In the genomic region with DNA sequence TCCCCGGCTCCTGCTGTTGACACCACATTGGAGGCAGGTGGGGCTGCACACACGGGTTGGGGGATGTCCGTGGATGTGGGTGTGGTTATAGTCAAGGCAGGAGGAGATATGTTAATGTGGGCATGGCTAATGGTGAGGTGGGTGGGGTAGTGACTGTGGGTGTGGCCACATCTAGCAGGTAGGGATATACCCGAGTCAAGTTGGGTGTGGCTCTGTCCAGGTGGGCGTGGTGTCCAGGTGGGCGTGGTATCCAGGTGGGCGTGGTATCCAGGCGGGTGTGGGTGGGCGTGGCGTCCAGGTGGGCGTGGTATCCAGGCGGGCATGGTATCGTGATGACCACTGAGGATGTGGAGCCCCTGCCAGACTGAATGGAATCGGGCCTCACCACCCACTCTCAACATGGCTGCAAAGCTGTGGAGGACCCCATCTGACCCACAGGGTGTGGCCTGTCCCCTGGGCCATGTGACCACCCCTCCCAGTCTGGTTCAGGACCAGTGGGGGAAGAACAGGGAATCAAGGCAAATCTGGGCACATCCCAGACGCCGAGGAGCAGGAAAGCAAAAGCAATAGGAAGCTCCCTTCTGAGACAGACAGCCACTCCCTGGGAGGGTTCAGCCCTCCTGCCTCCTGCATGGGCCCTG, we compare ENCODE assay signal across 17 cellular contexts. TPM values are rescaled to one million over a fixed set of nuclear protein-coding genes. Genes with fewer than 3 reads are reported as not detected.
DNase-seq lines count a peak whose midpoint lies in the region; ATAC-seq and TF ChIP-seq lines count a peak whose summit lies in the region.
"Had no signal": no experiment of that assay in that cellular context is flagged by ENCODE, and none has a peak within 500 bp of the region (broad histone marks: within the 10 kb centered on the region; RNA-seq: fewer than 3 reads in every experiment).

No MANE protein-coding gene starts in this region.

- H3K36me3 ChIP-seq in SK-N-SH (replicated peaks in 1 of 2; ENCODE audit: control insufficient read depth in 1 of 2, insufficient read depth in 2 of 2, low read length in 1 of 2): peaks cover 0 to 8% of the 10 kb centered on the region in 2 experiments

- no peak overlapping the region for H3K9ac ChIP-seq in SK-N-SH

- no peak for TF ChIP-seq EP300 in SK-N-SH (IDR thresholded peaks at IDR 0.05; ENCODE audit: borderline replicate concordance in 1 of 2, low read depth in 1 of 2, low read length in 1 of 2)

- H3K4me3 ChIP-seq in epithelial cell of esophagus (ENCODE audit: low read length): no peak overlapping the region
- no peak overlapping the region for H3K4me3 ChIP-seq in SK-N-SH (ENCODE audit: low read depth in 2 of 2, low read length in 1 of 2)
- H3K4me3 ChIP-seq: heart left ventricle, prostate gland, tibial nerve had no signal

- DNase-seq in A172 (ENCODE audit: low spot score): peak; percentile 4
- DNase-seq in ELF-1 (ENCODE audit: low read depth, low spot score): peak; percentile 56
- peak; percentile 21 for DNase-seq in NCI-H526 treated with DMSO at 0.1 percent for 48 hours (lab: John Stamatoyannopoulos, UW)
- DNase-seq in epithelial cell of esophagus (ENCODE audit: low read depth): peak; percentile 18
- no peak for DNase-seq in omental fat pad (ENCODE audit: low spot score)
- DNase-seq in SK-N-SH: no peak
- DNase-seq in cerebellar cortex (ENCODE audit: low spot score): no peak
- DNase-seq: activated B cell treated with CpG ODN at 0.5 μM for 24 hours, EL, heart left ventricle, KG1, kidney glomerular epithelial cell, NCI-H1930 had no signal

- 91% methylated on average over 3 of the region's 16 CpGs for WGBS in SK-N-SH (ENCODE audit: low lambda C conversion rate)

- H3K27me3 ChIP-seq in SK-N-SH (ENCODE audit: insufficient read depth): no peaks in the 10 kb centered on the region
- H3K27me3 ChIP-seq: heart left ventricle, tibial nerve had no signal

- TF ChIP-seq CTCF in epithelial cell of esophagus (IDR thresholded peaks at IDR 0.05; ENCODE audit: insufficient read depth, low read depth, low read length, missing control alignments): no peak
- TF ChIP-seq CTCF in omental fat pad (IDR thresholded peaks at IDR 0.05): no peak
- TF ChIP-seq CTCF in SK-N-SH (IDR thresholded peaks at IDR 0.05): no peak

- TF ChIP-seq RAD21 in SK-N-SH (IDR thresholded peaks at IDR 0.05; ENCODE audit: low read length): no peak

- no peaks in the 10 kb centered on the region for H3K79me2 ChIP-seq in SK-N-SH (ENCODE audit: insufficient read depth)

- H2AFZ ChIP-seq in SK-N-SH (ENCODE audit: low read depth): no peak overlapping the region

- POLR2A ChIA-PET in SK-N-SH (lab: Yijun Ruan, JAX): no interaction called here

- no peaks in the 10 kb centered on the region for H3K9me3 ChIP-seq in SK-N-SH
- H3K9me3 ChIP-seq: heart left ventricle, prostate gland, tibial nerve had no signal

- H3K4me1 ChIP-seq in SK-N-SH (ENCODE audit: control insufficient read depth in 1 of 2, insufficient read depth in 2 of 2, low read depth in 1 of 2, low read length in 1 of 2): no peaks in the 10 kb centered on the region
- H3K4me1 ChIP-seq: heart left ventricle, prostate gland, tibial nerve had no signal

- ATAC-seq in HG02571 (IDR thresholded peaks at IDR 0.05; ENCODE audit: unreplicated experiment) (no peak), omental fat pad (ENCODE audit: low FRiP score) (no peak)
- ATAC-seq: heart left ventricle had no signal

- CTCF ChIA-PET in SK-N-SH (lab: Yijun Ruan, JAX): no interaction called here

- no peak overlapping the region for H3K4me2 ChIP-seq in SK-N-SH

- H3K9me2 ChIP-seq in SK-N-SH: no peaks in the 10 kb centered on the region

- no peaks in the 10 kb centered on the region for H4K20me1 ChIP-seq in SK-N-SH (ENCODE audit: insufficient read depth)

- H3F3A ChIP-seq in SK-N-SH (replicated peaks; ENCODE audit: insufficient read depth): no peaks in the 10 kb centered on the region

- H3K27ac ChIP-seq in SK-N-SH (ENCODE audit: low read depth in 2 of 2, low read length in 1 of 2): no peak overlapping the region
- H3K27ac ChIP-seq: epithelial cell of prostate, heart left ventricle, prostate gland, tibial nerve had no signal

TF ChIP-seq in SK-N-SH, 30 proteins besides CTCF, POLR2A, EP300 and RAD21:
- TF ChIP-seq, protein P1, sequence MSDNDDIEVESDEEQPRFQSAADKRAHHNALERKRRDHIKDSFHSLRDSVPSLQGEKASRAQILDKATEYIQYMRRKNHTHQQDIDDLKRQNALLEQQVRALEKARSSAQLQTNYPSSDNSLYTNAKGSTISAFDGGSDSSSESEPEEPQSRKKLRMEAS (IDR thresholded peaks at IDR 0.05; ENCODE audit: low read depth): no peak
- TF ChIP-seq JUND (IDR thresholded peaks at IDR 0.05) (no peak), TAF1 (IDR thresholded peaks at IDR 0.05; ENCODE audit: borderline replicate concordance, low read depth, low read length) (no peak), YY1 (IDR thresholded peaks at IDR 0.05; ENCODE audit: low read depth) (no peak), GABPA (IDR thresholded peaks at IDR 0.05; ENCODE audit: low read depth) (no peak), SMC3 (IDR thresholded peaks at IDR 0.05; ENCODE audit: low read depth, low read length) (no peak), RFX5 (IDR thresholded peaks at IDR 0.05; ENCODE audit: low read length) (no peak), NRF1 (IDR thresholded peaks at IDR 0.05; ENCODE audit: low read depth, low read length) (no peak)
- TF ChIP-seq, protein P2, sequence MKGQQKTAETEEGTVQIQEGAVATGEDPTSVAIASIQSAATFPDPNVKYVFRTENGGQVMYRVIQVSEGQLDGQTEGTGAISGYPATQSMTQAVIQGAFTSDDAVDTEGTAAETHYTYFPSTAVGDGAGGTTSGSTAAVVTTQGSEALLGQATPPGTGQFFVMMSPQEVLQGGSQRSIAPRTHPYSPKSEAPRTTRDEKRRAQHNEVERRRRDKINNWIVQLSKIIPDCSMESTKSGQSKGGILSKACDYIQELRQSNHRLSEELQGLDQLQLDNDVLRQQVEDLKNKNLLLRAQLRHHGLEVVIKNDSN (IDR thresholded peaks at IDR 0.05; ENCODE audit: borderline replicate concordance, low read depth): no peak
- TF ChIP-seq, protein P3, sequence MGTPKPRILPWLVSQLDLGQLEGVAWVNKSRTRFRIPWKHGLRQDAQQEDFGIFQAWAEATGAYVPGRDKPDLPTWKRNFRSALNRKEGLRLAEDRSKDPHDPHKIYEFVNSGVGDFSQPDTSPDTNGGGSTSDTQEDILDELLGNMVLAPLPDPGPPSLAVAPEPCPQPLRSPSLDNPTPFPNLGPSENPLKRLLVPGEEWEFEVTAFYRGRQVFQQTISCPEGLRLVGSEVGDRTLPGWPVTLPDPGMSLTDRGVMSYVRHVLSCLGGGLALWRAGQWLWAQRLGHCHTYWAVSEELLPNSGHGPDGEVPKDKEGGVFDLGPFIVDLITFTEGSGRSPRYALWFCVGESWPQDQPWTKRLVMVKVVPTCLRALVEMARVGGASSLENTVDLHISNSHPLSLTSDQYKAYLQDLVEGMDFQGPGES (IDR thresholded peaks at IDR 0.05; ENCODE audit: low read depth, low read length): no peak

RNA-seq across cellular contexts. Expression of a gene that starts 21.0 kb away (rescaled TPM):
- 11.0 and 12.1 TPM in 2 replicates for total RNA-seq in A172 (2014; rRNA removed; shearing (Covaris generic))
- total RNA-seq in omental fat pad: 10 to 100 TPM; 21.2 to 33.3 (median 27.2) TPM
- 18.5 and 24.9 TPM in 2 replicates for polyA plus RNA-seq in SK-N-SH (2012; rRNA removed)
- polyA plus RNA-seq in SK-N-SH (2012; cell fraction: cytosol; rRNA removed): 12.5 and 18.6 TPM in 2 replicates
- 30.0 and 30.3 TPM in 2 replicates for polyA plus RNA-seq in SK-N-SH (2012; cell fraction: nucleus; rRNA removed)

RNA-seq across cellular contexts. Expression of a gene that starts 44.5 kb away (rescaled TPM):
- total RNA-seq in A172 (2014; rRNA removed; shearing (Covaris generic)): 153 and 191 TPM in 2 replicates
- 100 to 1,000 TPM; 125 to 149 (median 140) TPM for total RNA-seq in omental fat pad
- 247 and 416 TPM in 2 replicates for polyA plus RNA-seq in SK-N-SH (2012; rRNA removed)
- polyA plus RNA-seq in SK-N-SH (2012; cell fraction: cytosol; rRNA removed): 294 and 306 TPM in 2 replicates
- polyA plus RNA-seq in SK-N-SH (2012; cell fraction: nucleus; rRNA removed): 166 and 232 TPM in 2 replicates

Comparison
In these comparisons a context has a peak if more than half of its experiments do, and no peak if none do; other contexts are left out.
1. DNase-seq: peak in A172 (single experiment), ELF-1 (single experiment), NCI-H526 treated with DMSO at 0.1 percent for 48 hours (single experiment) and epithelial cell of esophagus (single experiment); none in omental fat pad (single experiment), SK-N-SH (single experiment) and cerebellar cortex (single experiment).